In the genomic region with DNA sequence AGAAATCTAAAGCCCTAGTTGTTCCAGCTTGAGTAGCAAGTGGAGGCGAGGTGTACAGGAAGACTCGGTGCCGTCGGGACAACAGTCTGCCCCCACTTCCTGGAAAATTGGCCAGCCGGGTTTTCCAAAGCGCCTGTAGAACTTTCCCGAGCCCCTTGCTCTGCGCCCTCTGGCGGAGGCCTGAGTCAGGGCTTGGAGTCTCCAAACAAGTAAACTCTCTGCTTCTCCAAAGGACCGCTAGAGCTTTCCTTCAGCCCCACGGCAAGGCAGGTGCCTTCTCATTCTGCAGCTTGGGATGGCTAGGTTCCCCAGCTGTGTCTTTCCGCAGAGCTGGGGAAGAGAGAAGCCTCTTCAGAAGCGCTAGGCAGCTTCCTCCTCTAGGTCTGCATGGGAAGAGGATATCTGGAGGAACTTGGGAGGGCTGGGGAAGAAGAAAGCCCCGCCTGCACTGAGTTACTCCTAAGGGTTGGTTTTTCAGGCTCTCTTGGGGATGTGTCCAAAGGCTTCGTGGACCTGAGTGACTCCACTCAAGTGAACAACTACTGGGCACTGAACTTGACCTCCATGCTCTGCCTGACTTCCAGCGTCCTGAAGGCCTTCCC, we compare ENCODE assay signal across 1 cellular context.
TF ChIP-seq lines count a peak whose summit lies in the region.

No MANE protein-coding gene starts in this region.

TF ChIP-seq in HepG2, 621 proteins besides CTCF, POLR2A, EP300 and RAD21 (continued from another document):
- TF ChIP-seq, protein P1, sequence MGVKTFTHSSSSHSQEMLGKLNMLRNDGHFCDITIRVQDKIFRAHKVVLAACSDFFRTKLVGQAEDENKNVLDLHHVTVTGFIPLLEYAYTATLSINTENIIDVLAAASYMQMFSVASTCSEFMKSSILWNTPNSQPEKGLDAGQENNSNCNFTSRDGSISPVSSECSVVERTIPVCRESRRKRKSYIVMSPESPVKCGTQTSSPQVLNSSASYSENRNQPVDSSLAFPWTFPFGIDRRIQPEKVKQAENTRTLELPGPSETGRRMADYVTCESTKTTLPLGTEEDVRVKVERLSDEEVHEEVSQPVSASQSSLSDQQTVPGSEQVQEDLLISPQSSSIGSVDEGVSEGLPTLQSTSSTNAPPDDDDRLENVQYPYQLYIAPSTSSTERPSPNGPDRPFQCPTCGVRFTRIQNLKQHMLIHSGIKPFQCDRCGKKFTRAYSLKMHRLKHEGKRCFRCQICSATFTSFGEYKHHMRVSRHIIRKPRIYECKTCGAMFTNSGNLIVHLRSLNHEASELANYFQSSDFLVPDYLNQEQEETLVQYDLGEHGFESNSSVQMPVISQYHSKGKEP (CRISPR knock-in tag; IDR thresholded peaks at IDR 0.05), result no peak
- TF ChIP-seq ZZZ3 (CRISPR knock-in tag; IDR thresholded peaks at IDR 0.05; ENCODE audit: borderline replicate concordance) (no peak; the same call in 1 of the 2 replicates), ZNF782 (CRISPR knock-in tag; IDR thresholded peaks at IDR 0.05; ENCODE audit: borderline replicate concordance) (no peak; the same call in 1 of the 2 replicates), ZNF317 (CRISPR knock-in tag; IDR thresholded peaks at IDR 0.05) (peak; percentile 84; the same call in 1 of the 2 replicates), ZNF24 (IDR thresholded peaks at IDR 0.05) (0 out of 2 replicates have a peak, but pooled peaks have one; percentile 39), SCMH1 (CRISPR knock-in tag; IDR thresholded peaks at IDR 0.05; ENCODE audit: borderline replicate concordance) (no peak), ZNF10 (CRISPR knock-in tag; IDR thresholded peaks at IDR 0.05; ENCODE audit: borderline replicate concordance, low read depth) (no peak), ZNF180 (CRISPR knock-in tag; IDR thresholded peaks at IDR 0.05; ENCODE audit: borderline replicate concordance, low read depth) (no peak), ZNF644 (CRISPR knock-in tag; IDR thresholded peaks at IDR 0.05; ENCODE audit: low read depth) (peak; percentile 63; the same call in 1 of the 2 replicates), ZNF850 (CRISPR knock-in tag; conservative IDR thresholded peaks at IDR 0.05) (no peak), KDM2A (CRISPR knock-in tag; IDR thresholded peaks at IDR 0.05; ENCODE audit: borderline replicate concordance, low read depth) (no peak), FOXJ3 (CRISPR knock-in tag; IDR thresholded peaks at IDR 0.05; ENCODE audit: borderline replicate concordance) (no peak), ZNF230 (CRISPR knock-in tag; IDR thresholded peaks at IDR 0.05) (no peak), TBX3 (IDR thresholded peaks at IDR 0.05; ENCODE audit: borderline replicate concordance) (no peak), ZNF552 (CRISPR knock-in tag; IDR thresholded peaks at IDR 0.05; ENCODE audit: borderline replicate concordance) (no peak; the same call in 1 of the 2 replicates), HIVEP1 (CRISPR knock-in tag; IDR thresholded peaks at IDR 0.05) (peak; percentile 77), MIER3 (CRISPR knock-in tag; IDR thresholded peaks at IDR 0.05; ENCODE audit: borderline replicate concordance) (peak; percentile 54; the same call in 1 of the 2 replicates), FOXO1 (CRISPR knock-in tag; IDR thresholded peaks at IDR 0.05) (no peak; the same call in 1 of the 2 replicates), ZNF343 (CRISPR knock-in tag; IDR thresholded peaks at IDR 0.05) (no peak; the same call in 1 of the 2 replicates), ZNF75D (CRISPR knock-in tag; IDR thresholded peaks at IDR 0.05; ENCODE audit: borderline replicate concordance) (no peak), XBP1 (CRISPR knock-in tag; IDR thresholded peaks at IDR 0.05) (no peak)
- TF ChIP-seq, protein P2, sequence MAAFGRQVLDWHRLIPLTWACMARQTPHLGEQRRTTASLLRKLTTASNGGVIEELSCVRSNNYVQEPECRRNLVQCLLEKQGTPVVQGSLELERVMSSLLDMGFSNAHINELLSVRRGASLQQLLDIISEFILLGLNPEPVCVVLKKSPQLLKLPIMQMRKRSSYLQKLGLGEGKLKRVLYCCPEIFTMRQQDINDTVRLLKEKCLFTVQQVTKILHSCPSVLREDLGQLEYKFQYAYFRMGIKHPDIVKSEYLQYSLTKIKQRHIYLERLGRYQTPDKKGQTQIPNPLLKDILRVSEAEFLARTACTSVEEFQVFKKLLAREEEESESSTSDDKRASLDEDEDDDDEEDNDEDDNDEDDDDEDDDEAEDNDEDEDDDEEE (CRISPR knock-in tag; IDR thresholded peaks at IDR 0.05), result no peak
- TF ChIP-seq, protein P3, sequence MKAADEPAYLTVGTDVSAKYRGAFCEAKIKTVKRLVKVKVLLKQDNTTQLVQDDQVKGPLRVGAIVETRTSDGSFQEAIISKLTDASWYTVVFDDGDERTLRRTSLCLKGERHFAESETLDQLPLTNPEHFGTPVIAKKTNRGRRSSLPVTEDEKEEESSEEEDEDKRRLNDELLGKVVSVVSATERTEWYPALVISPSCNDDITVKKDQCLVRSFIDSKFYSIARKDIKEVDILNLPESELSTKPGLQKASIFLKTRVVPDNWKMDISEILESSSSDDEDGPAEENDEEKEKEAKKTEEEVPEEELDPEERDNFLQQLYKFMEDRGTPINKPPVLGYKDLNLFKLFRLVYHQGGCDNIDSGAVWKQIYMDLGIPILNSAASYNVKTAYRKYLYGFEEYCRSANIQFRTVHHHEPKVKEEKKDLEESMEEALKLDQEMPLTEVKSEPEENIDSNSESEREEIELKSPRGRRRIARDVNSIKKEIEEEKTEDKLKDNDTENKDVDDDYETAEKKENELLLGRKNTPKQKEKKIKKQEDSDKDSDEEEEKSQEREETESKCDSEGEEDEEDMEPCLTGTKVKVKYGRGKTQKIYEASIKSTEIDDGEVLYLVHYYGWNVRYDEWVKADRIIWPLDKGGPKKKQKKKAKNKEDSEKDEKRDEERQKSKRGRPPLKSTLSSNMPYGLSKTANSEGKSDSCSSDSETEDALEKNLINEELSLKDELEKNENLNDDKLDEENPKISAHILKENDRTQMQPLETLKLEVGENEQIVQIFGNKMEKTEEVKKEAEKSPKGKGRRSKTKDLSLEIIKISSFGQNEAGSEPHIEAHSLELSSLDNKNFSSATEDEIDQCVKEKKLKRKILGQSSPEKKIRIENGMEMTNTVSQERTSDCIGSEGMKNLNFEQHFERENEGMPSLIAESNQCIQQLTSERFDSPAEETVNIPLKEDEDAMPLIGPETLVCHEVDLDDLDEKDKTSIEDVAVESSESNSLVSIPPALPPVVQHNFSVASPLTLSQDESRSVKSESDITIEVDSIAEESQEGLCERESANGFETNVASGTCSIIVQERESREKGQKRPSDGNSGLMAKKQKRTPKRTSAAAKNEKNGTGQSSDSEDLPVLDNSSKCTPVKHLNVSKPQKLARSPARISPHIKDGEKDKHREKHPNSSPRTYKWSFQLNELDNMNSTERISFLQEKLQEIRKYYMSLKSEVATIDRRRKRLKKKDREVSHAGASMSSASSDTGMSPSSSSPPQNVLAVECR (CRISPR knock-in tag; IDR thresholded peaks at IDR 0.05; ENCODE audit: borderline replicate concordance), result no peak; the same call in 1 of the 2 replicates
- TF ChIP-seq, protein P4, sequence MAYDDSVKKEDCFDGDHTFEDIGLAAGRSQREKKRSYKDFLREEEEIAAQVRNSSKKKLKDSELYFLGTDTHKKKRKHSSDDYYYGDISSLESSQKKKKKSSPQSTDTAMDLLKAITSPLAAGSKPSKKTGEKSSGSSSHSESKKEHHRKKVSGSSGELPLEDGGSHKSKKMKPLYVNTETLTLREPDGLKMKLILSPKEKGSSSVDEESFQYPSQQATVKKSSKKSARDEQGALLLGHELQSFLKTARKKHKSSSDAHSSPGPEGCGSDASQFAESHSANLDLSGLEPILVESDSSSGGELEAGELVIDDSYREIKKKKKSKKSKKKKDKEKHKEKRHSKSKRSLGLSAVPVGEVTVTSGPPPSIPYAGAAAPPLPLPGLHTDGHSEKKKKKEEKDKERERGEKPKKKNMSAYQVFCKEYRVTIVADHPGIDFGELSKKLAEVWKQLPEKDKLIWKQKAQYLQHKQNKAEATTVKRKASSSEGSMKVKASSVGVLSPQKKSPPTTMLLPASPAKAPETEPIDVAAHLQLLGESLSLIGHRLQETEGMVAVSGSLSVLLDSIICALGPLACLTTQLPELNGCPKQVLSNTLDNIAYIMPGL (CRISPR knock-in tag; IDR thresholded peaks at IDR 0.05; ENCODE audit: borderline replicate concordance in 1 of 2, low read depth in 1 of 2), result peak; percentile 86 to 97; a peak in 3 of 4 replicates
- TF ChIP-seq, protein P5, sequence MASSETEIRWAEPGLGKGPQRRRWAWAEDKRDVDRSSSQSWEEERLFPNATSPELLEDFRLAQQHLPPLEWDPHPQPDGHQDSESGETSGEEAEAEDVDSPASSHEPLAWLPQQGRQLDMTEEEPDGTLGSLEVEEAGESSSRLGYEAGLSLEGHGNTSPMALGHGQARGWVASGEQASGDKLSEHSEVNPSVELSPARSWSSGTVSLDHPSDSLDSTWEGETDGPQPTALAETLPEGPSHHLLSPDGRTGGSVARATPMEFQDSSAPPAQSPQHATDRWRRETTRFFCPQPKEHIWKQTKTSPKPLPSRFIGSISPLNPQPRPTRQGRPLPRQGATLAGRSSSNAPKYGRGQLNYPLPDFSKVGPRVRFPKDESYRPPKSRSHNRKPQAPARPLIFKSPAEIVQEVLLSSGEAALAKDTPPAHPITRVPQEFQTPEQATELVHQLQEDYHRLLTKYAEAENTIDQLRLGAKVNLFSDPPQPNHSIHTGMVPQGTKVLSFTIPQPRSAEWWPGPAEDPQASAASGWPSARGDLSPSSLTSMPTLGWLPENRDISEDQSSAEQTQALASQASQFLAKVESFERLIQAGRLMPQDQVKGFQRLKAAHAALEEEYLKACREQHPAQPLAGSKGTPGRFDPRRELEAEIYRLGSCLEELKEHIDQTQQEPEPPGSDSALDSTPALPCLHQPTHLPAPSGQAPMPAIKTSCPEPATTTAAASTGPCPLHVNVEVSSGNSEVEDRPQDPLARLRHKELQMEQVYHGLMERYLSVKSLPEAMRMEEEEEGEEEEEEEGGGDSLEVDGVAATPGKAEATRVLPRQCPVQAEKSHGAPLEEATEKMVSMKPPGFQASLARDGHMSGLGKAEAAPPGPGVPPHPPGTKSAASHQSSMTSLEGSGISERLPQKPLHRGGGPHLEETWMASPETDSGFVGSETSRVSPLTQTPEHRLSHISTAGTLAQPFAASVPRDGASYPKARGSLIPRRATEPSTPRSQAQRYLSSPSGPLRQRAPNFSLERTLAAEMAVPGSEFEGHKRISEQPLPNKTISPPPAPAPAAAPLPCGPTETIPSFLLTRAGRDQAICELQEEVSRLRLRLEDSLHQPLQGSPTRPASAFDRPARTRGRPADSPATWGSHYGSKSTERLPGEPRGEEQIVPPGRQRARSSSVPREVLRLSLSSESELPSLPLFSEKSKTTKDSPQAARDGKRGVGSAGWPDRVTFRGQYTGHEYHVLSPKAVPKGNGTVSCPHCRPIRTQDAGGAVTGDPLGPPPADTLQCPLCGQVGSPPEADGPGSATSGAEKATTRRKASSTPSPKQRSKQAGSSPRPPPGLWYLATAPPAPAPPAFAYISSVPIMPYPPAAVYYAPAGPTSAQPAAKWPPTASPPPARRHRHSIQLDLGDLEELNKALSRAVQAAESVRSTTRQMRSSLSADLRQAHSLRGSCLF (CRISPR knock-in tag; IDR thresholded peaks at IDR 0.05; ENCODE audit: borderline replicate concordance), result no peak
- TF ChIP-seq, protein P6, sequence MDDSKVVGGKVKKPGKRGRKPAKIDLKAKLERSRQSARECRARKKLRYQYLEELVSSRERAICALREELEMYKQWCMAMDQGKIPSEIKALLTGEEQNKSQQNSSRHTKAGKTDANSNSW (CRISPR knock-in tag; IDR thresholded peaks at IDR 0.05; ENCODE audit: borderline replicate concordance), result no peak
- TF ChIP-seq, protein P7, sequence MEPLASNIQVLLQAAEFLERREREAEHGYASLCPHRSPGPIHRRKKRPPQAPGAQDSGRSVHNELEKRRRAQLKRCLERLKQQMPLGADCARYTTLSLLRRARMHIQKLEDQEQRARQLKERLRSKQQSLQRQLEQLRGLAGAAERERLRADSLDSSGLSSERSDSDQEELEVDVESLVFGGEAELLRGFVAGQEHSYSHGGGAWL (CRISPR knock-in tag; IDR thresholded peaks at IDR 0.05), result peak; percentile 6; the same call in 1 of the 2 replicates
- TF ChIP-seq, protein P8, sequence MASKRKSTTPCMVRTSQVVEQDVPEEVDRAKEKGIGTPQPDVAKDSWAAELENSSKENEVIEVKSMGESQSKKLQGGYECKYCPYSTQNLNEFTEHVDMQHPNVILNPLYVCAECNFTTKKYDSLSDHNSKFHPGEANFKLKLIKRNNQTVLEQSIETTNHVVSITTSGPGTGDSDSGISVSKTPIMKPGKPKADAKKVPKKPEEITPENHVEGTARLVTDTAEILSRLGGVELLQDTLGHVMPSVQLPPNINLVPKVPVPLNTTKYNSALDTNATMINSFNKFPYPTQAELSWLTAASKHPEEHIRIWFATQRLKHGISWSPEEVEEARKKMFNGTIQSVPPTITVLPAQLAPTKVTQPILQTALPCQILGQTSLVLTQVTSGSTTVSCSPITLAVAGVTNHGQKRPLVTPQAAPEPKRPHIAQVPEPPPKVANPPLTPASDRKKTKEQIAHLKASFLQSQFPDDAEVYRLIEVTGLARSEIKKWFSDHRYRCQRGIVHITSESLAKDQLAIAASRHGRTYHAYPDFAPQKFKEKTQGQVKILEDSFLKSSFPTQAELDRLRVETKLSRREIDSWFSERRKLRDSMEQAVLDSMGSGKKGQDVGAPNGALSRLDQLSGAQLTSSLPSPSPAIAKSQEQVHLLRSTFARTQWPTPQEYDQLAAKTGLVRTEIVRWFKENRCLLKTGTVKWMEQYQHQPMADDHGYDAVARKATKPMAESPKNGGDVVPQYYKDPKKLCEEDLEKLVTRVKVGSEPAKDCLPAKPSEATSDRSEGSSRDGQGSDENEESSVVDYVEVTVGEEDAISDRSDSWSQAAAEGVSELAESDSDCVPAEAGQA (IDR thresholded peaks at IDR 0.05; ENCODE audit: low read depth), result peak; percentile 29
- TF ChIP-seq, protein P8 (CRISPR knock-in tag; IDR thresholded peaks at IDR 0.05; ENCODE audit: borderline replicate concordance), result no peak; the same call in 1 of the 2 replicates
- TF ChIP-seq, protein P9, sequence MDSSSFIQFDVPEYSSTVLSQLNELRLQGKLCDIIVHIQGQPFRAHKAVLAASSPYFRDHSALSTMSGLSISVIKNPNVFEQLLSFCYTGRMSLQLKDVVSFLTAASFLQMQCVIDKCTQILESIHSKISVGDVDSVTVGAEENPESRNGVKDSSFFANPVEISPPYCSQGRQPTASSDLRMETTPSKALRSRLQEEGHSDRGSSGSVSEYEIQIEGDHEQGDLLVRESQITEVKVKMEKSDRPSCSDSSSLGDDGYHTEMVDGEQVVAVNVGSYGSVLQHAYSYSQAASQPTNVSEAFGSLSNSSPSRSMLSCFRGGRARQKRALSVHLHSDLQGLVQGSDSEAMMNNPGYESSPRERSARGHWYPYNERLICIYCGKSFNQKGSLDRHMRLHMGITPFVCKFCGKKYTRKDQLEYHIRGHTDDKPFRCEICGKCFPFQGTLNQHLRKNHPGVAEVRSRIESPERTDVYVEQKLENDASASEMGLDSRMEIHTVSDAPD (CRISPR knock-in tag; IDR thresholded peaks at IDR 0.05), result peak; percentile 69; the same call in 1 of the 2 replicates
